In genomic region chrX:64447207-64447606, GRCh38 we compare ENCODE assay signal across 9 cellular contexts. TPM values are rescaled to one million over a fixed set of nuclear protein-coding genes. Genes with fewer than 3 reads are reported as not detected.
"Had no signal": no experiment of that assay in that cellular context is flagged by ENCODE, and none has a peak within 500 bp of the region (broad histone marks: within the 10 kb centered on the region; RNA-seq: fewer than 3 reads in every experiment).

No MANE protein-coding gene starts in this region.

- H3K4me2 ChIP-seq: GM23338, KMS-11 had no signal

- H3K4me3 ChIP-seq: GM23338 had no signal

- H3K27ac ChIP-seq: HL-60, KMS-11 had no signal

- DNase-seq: H9, HCEC 1CT, Karpas-422, KBM-7 had no signal

- ATAC-seq: GM23338, HepG2 had no signal

- H2AFZ ChIP-seq: GM23338 had no signal

RNA-seq across cellular contexts. Expression of gene MTMR8, which starts 52.0 kb away (rescaled TPM):
- total RNA-seq: LHCN-M2 had no signal
